Comparison of ENCODE assay signal across 7 cellular contexts in the genomic region with DNA sequence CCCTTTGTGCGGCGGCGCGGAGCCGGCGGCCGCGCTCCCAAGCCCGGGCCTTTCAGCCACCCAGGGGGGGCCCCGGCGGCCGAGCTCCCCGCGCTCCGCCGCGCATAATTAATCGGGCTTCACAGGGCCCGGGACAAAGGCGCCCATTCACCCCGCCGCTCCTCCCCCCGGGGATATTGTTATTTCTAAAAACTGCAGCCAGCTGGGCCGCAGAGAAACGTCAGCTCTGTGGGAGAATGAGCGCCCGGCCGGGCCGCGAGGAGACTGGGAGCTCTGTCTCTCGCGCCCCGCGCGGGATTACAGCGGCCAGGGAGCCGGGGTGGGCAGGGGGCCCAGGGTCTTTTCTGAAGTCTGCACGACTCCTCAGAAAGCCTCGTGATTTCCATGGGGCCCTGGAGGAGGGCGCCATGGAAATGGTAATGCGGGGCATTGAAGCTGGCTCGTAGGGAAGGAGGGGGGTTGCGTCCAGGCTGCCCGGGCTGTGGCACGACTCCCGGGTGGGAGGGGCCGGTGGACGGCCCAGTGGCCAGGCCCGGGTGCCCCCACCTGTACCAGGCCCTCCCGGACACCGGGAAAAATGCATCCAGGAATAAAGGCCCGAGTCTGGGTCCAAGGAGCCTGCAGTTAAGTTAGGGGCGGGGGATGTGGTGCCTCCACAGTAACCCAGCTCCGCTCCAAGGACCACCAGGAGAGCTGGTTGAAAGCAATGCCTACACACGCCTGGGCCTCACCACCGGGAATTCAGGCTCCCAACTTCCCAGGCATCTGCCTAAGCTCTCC.
DNase-seq lines count a peak whose midpoint lies in the region; ATAC-seq and TF ChIP-seq lines count a peak whose summit lies in the region.

No MANE protein-coding gene starts in this region.

- H3K36me3 Mint-ChIP-seq in naive thymus-derived CD4-positive, alpha-beta T cell = peaks cover 0 to 46% (median 17%) of the 10 kb centered on the region in 5 donors

- no peak overlapping the region for H3K27ac ChIP-seq in OCI-LY1 (ENCODE audit: low read depth, low read length, poor library complexity, severe bottlenecking)
- peak overlapping the region; percentile 75 to 85 for H3K27ac ChIP-seq in tibial artery
- H3K27ac ChIP-seq in naive thymus-derived CD4-positive, alpha-beta T cell (ENCODE audit: low read depth, low read length) = no peak overlapping the region

- ATAC-seq in HG03354 (IDR thresholded peaks at IDR 0.05; ENCODE audit: poor library complexity, severe bottlenecking, unreplicated experiment) = no peak
- no peak for ATAC-seq in naive thymus-derived CD4-positive, alpha-beta T cell

- H3K9me3 ChIP-seq in OCI-LY1 (ENCODE audit: low read length) (no peaks in the 10 kb centered on the region), tibial artery (no peaks in the 10 kb centered on the region)
- no peaks in the 10 kb centered on the region for H3K9me3 ChIP-seq in naive thymus-derived CD4-positive, alpha-beta T cell (ENCODE audit: control insufficient read depth in 2 of 3, low read length in 3 of 3)

- POLR2A ChIA-PET in naive thymus-derived CD4-positive, alpha-beta T cell (lab: Charles Lee) = no interaction called here

- intact Hi-C loops in tibial artery (cut with DNase I; ENCODE audit: low total_unique reads) = no loop called here
- intact Hi-C loops in naive thymus-derived CD4-positive, alpha-beta T cell (cut with micrococcal nuclease) = no loop called here

- H3K27me3 Mint-ChIP-seq in naive thymus-derived CD4-positive, alpha-beta T cell = no peaks in the 10 kb centered on the region

- no peaks in the 10 kb centered on the region; the same call in 1 of the 2 replicates for H3K36me3 ChIP-seq in OCI-LY1 (ENCODE audit: insufficient read depth, low read length)
- no peaks in the 10 kb centered on the region for H3K36me3 ChIP-seq in tibial artery
- no peaks in the 10 kb centered on the region for H3K36me3 ChIP-seq in naive thymus-derived CD4-positive, alpha-beta T cell (ENCODE audit: control insufficient read depth in 2 of 3, insufficient read depth in 3 of 3, low read length in 3 of 3)

- DNase-seq in epithelial cell of proximal tubule (ENCODE audit: low read depth) (no peak), middle frontal gyrus (ENCODE audit: extremely low spot score, low spot score) (peak; percentile 82), tibial artery (peak; percentile 51 to 85), SW480 (ENCODE audit: low spot score) (no peak)
- no peak for DNase-seq in naive thymus-derived CD4-positive, alpha-beta T cell

- no peaks in the 10 kb centered on the region for H3K9me2 ChIP-seq in OCI-LY1 (ENCODE audit: low read depth, low read length)

- H3K4me1 ChIP-seq in OCI-LY1 (ENCODE audit: insufficient read depth, low read length, severe bottlenecking) (peaks cover 4% of the 10 kb centered on the region), tibial artery (peaks cover 0 to 46% (median 37%) of the 10 kb centered on the region in 4 donors)
- no peaks in the 10 kb centered on the region for H3K4me1 ChIP-seq in naive thymus-derived CD4-positive, alpha-beta T cell (ENCODE audit: control insufficient read depth in 2 of 2, insufficient read depth in 2 of 2, low read length in 2 of 2)

- H3F3A ChIP-seq in OCI-LY1 (ENCODE audit: insufficient read depth, low read length) = no peaks in the 10 kb centered on the region

- H4K20me1 ChIP-seq in OCI-LY1 (ENCODE audit: insufficient read depth, low read length) = no peaks in the 10 kb centered on the region

- H3K4me3 ChIP-seq in OCI-LY1 (ENCODE audit: low read depth, low read length, poor library complexity, severe bottlenecking) (peak overlapping the region; percentile 31), epithelial cell of proximal tubule (ENCODE audit: low read depth, low read length) (peak overlapping the region; percentile 61), tibial artery (peak overlapping the region; percentile 55 to 60)
- H3K4me3 ChIP-seq in naive thymus-derived CD4-positive, alpha-beta T cell (ENCODE audit: low read length) = no peak overlapping the region

- H3K27me3 ChIP-seq in OCI-LY1 (ENCODE audit: insufficient read depth, low read length) = peaks cover 16% of the 10 kb centered on the region; the same call in 1 of the 2 replicates
- H3K27me3 ChIP-seq in tibial artery = no peaks in the 10 kb centered on the region
- H3K27me3 ChIP-seq in naive thymus-derived CD4-positive, alpha-beta T cell (ENCODE audit: control insufficient read depth in 2 of 2, insufficient read depth in 2 of 2, low read length in 2 of 2) = no peaks in the 10 kb centered on the region

- H3K4me2 ChIP-seq in OCI-LY1 (ENCODE audit: low read length) = peak overlapping the region; percentile 56

- no peak for TF ChIP-seq CTCF in OCI-LY1 (IDR thresholded peaks at IDR 0.05; ENCODE audit: low read length)
- no peak for TF ChIP-seq CTCF in epithelial cell of proximal tubule (conservative IDR thresholded peaks at IDR 0.05; ENCODE audit: low read depth, low read length)
- TF ChIP-seq CTCF in tibial artery (IDR thresholded peaks at IDR 0.05) = no peak

- CTCF ChIA-PET in naive thymus-derived CD4-positive, alpha-beta T cell (lab: Charles Lee) = interaction anchor here (0.6 kb wide), 1 partner anchor 466 kb away, joined by 3 read pairs; no protein-coding TSS in a partner anchor

- H3K9me3 Mint-ChIP-seq in naive thymus-derived CD4-positive, alpha-beta T cell = peaks cover 0 to 14% (median 6%) of the 10 kb centered on the region in 11 donors

- H3K9ac ChIP-seq in OCI-LY1 (ENCODE audit: low read length) = no peak overlapping the region

- H3K27ac Mint-ChIP-seq in naive thymus-derived CD4-positive, alpha-beta T cell = no peak overlapping the region

- H2AFZ ChIP-seq in OCI-LY1 (ENCODE audit: low read length) = no peak overlapping the region

- no peaks in the 10 kb centered on the region for H3K79me2 ChIP-seq in OCI-LY1 (ENCODE audit: insufficient read depth, low read length)

- peaks cover 0 to 15% (median 5%) of the 10 kb centered on the region in 7 donors for H3K4me1 Mint-ChIP-seq in naive thymus-derived CD4-positive, alpha-beta T cell

- no peak overlapping the region for H3K4me3 Mint-ChIP-seq in naive thymus-derived CD4-positive, alpha-beta T cell

Comparison
In these comparisons a context has a peak if more than half of its experiments do, and no peak if none do; other contexts are left out.
1. H3K27ac ChIP-seq: peak in tibial artery (2 of 2); none in OCI-LY1 (single experiment) and naive thymus-derived CD4-positive, alpha-beta T cell (single experiment).
2. DNase-seq: peak in middle frontal gyrus (single experiment) and tibial artery (2 of 2); none in epithelial cell of proximal tubule (single experiment), SW480 (single experiment) and naive thymus-derived CD4-positive, alpha-beta T cell (0 of 9).